In the genomic region with DNA sequence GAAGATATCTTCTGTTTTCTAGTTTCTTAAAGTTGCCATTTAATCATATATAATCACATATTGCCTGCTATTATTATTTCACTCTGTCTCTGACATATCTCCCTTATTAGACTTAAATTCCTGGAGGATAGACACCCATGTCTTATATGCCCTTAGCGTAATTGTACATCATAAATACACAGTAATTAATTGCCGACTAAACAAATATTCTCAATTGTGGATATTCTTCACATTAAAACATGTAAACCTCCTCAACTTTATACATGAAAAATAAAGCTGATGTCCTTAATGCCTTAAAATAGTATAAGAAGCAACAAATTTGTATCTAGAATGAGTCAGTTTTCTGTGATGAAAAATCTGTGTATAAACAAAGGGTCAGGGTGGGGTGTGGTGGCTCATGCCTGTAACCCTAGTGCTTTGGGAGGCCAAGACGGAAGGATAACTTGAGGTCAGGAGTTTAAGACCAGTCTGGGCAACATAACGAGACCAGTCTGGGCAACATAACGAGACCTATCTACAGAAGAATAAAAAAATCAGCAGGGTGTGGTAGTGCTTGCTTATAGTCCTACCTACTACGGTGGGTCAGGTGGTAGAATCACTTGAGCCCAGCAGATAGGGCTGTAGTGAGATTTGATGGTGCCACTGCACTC, we compare ENCODE assay signal across 26 cellular contexts.
"Had no signal": no experiment of that assay in that cellular context is flagged by ENCODE, and none has a peak within 500 bp of the region (broad histone marks: within the 10 kb centered on the region; RNA-seq: fewer than 3 reads in every experiment).

No MANE protein-coding gene starts in this region.

- H3K4me1 ChIP-seq: parathyroid adenoma had no signal

- H3K9me3 ChIP-seq: gastroesophageal sphincter, left lung, stomach, thyroid gland had no signal

- H3K27ac ChIP-seq: epithelial cell of prostate, esophagus muscularis mucosa, foreskin keratinocyte, gastroesophageal sphincter, heart left ventricle, hepatocyte, left lung, neural progenitor cell, parathyroid adenoma, stomach, thyroid gland had no signal

- H3K4me2 ChIP-seq: hepatocyte, neural progenitor cell, smooth muscle cell had no signal

- H3K4me3 Mint-ChIP-seq: naive thymus-derived CD4-positive, alpha-beta T cell; nephron; neural progenitor cell had no signal

- H3K27me3 ChIP-seq: foreskin keratinocyte, gastroesophageal sphincter, heart left ventricle, hepatocyte, left lung, neural progenitor cell, stomach, thyroid gland had no signal

- FAIRE-seq: kidney had no signal

- H3K4me3 ChIP-seq: esophagus muscularis mucosa, gastroesophageal sphincter, heart left ventricle, hepatocyte, left lung, neural progenitor cell, smooth muscle cell, stomach, thyroid gland had no signal

- ATAC-seq: foreskin keratinocyte; gastroesophageal sphincter; heart left ventricle; left lung; naive thymus-derived CD4-positive, alpha-beta T cell; sciatic nerve had no signal

- H3K36me3 ChIP-seq: neural progenitor cell, thyroid gland had no signal

- H3K27me3 Mint-ChIP-seq: naive thymus-derived CD4-positive, alpha-beta T cell; progenitor cell of endocrine pancreas had no signal

- H3K27ac Mint-ChIP-seq: naive thymus-derived CD4-positive, alpha-beta T cell; nephron; neural progenitor cell had no signal

- H3K9ac ChIP-seq: neural progenitor cell, parathyroid adenoma had no signal

- DNase-seq: cortex of kidney; foreskin keratinocyte; heart left ventricle; kidney; left lung; mesenchymal stem cell; midbrain; naive thymus-derived CD4-positive, alpha-beta T cell; stimulated activated CD4-positive, alpha-beta T cell treated with anti-CD3 and anti-CD28 coated beads, Interleukin-12 subunit alpha, Interleukin-12 subunit beta, amount 100 ng/mL, for 4 hours; stimulated activated CD4-positive, alpha-beta T cell treated with anti-CD3 and anti-CD28 coated beads, Interleukin-1b, Interleukin-23, amount 100 ng/mL, for 48 hours; stimulated activated CD4-positive, alpha-beta T cell treated with anti-CD3 and anti-CD28 coated beads, Interleukin-4, amount 100 ng/mL, for 1 hour; stimulated activated CD8-positive, alpha-beta memory T cell treated with anti-CD3 and anti-CD28 coated beads, Interleukin-4, amount 100 ng/mL, for 48 hours; stimulated activated naive CD4-positive, alpha-beta T cell; stomach; thyroid gland; trophoblast cell had no signal

- H2AFZ ChIP-seq: hepatocyte, neural progenitor cell, parathyroid adenoma had no signal
